Comparison of ENCODE assay signal across 19 cellular contexts in the genomic region with DNA sequence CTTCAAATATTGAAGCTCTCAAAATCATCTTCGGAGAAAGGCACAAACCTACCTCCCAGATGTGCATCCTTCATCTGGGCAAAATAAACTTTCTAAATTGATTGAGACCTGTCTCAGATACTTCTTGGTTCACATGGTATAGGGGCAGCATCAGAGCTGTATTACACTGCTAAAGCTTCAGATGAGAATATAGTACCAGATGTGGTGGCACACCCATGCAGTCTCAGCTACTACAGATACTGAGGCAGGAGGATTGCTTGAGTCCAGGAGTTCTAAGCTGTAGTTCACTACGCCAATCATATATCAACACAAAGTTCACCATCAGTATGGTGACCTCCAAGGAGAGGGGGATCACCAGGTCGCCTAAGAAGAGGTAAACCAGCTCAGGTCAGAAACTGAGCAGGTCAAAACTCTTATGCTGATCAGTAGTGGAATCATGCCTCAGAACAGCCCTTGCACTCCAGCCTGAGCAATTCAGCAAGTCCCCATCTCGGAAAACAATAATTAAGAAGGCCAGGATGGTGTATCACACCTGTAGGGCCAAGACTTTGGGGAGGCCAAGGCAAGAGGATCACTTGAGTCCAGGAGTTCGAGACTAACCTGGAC.
"Had no signal": no experiment of that assay in that cellular context is flagged by ENCODE, and none has a peak within 500 bp of the region (broad histone marks: within the 10 kb centered on the region; RNA-seq: fewer than 3 reads in every experiment).

No MANE protein-coding gene starts in this region.

- H3K27ac ChIP-seq: adrenal gland, esophagus muscularis mucosa, transverse colon had no signal

- H3K36me3 ChIP-seq: adrenal gland, transverse colon had no signal

- H3K27ac Mint-ChIP-seq: activated CD8-positive, alpha-beta T cell treated with anti-CD3 and anti-CD28 coated beads for 36 hours; natural killer cell treated with Interleukin-12 subunit alpha and Interleukin-12 subunit beta and Interleukin-15 and Interleukin-18, amount 100 ng/mL, for 72 hours had no signal

- FAIRE-seq: colon, islet of Langerhans had no signal

- H3K27me3 Mint-ChIP-seq: activated CD8-positive, alpha-beta T cell treated with anti-CD3 and anti-CD28 coated beads for 36 hours; natural killer cell treated with Interleukin-12 subunit alpha and Interleukin-12 subunit beta and Interleukin-15 and Interleukin-18, amount 100 ng/mL, for 72 hours had no signal

- H3K27me3 ChIP-seq: adrenal gland, esophagus muscularis mucosa, transverse colon had no signal

- H3K4me3 Mint-ChIP-seq: activated CD8-positive, alpha-beta T cell treated with anti-CD3 and anti-CD28 coated beads for 36 hours; activated T-cell treated with anti-CD3 and anti-CD28 coated beads, Interleukin-2, amount 50 U/mL, for 4 hours; natural killer cell treated with Interleukin-12 subunit alpha and Interleukin-12 subunit beta and Interleukin-15 and Interleukin-18, amount 100 ng/mL, for 72 hours had no signal

- ATAC-seq: activated CD8-positive, alpha-beta T cell treated with anti-CD3 and anti-CD28 coated beads for 36 hours; activated T-cell treated with anti-CD3 and anti-CD28 coated beads, Interleukin-2, amount 50 U/mL, for 4 hours; left lobe of liver; natural killer cell treated with Interleukin-12 subunit alpha and Interleukin-12 subunit beta and Interleukin-15 and Interleukin-18, amount 100 ng/mL, for 72 hours; sciatic nerve; stimulated activated naive CD8-positive, alpha-beta T cell treated with anti-CD3 and anti-CD28 coated beads, Interleukin-15, Interleukin-2, amounts not matched to agents 100 U/mL and 50 U/mL, for 24 hours had no signal

- DNase-seq: activated CD4-positive, alpha-beta T cell treated with anti-CD3 and anti-CD28 coated beads for 4 hours; activated CD8-positive, alpha-beta T cell treated with anti-CD3 and anti-CD28 coated beads for 36 hours; activated effector memory CD4-positive, alpha-beta T cell treated with Interleukin-2 at 50 U/mL for 16 hours; activated naive CD4-positive, alpha-beta T cell treated with anti-CD3 and anti-CD28 coated beads, Interleukin-2, amount 50 U/mL, for 16 hours; activated T-cell treated with anti-CD3 and anti-CD28 coated beads, Interleukin-2, amount 50 U/mL, for 4 hours; adrenal gland; caudate nucleus; hippocampal formation; mammary epithelial cell; occipital lobe; stimulated activated naive CD8-positive, alpha-beta T cell treated with anti-CD3 and anti-CD28 coated beads, Interleukin-15, Interleukin-2, amounts not matched to agents 100 U/mL and 50 U/mL, for 24 hours; T-helper 2 cell; transverse colon had no signal

- H3K4me3 ChIP-seq: adrenal gland, esophagus muscularis mucosa, transverse colon had no signal

- H3K9me3 Mint-ChIP-seq: activated CD8-positive, alpha-beta T cell treated with anti-CD3 and anti-CD28 coated beads for 36 hours; activated T-cell treated with anti-CD3 and anti-CD28 coated beads, Interleukin-2, amount 50 U/mL, for 4 hours; natural killer cell treated with Interleukin-12 subunit alpha and Interleukin-12 subunit beta and Interleukin-15 and Interleukin-18, amount 100 ng/mL, for 72 hours had no signal

- H3K36me3 Mint-ChIP-seq: natural killer cell treated with Interleukin-12 subunit alpha and Interleukin-12 subunit beta and Interleukin-15 and Interleukin-18, amount 100 ng/mL, for 72 hours had no signal

- H3K9me3 ChIP-seq: adrenal gland, esophagus muscularis mucosa, transverse colon had no signal
